1 cellular context compared by ENCODE assay signal in the genomic region with DNA sequence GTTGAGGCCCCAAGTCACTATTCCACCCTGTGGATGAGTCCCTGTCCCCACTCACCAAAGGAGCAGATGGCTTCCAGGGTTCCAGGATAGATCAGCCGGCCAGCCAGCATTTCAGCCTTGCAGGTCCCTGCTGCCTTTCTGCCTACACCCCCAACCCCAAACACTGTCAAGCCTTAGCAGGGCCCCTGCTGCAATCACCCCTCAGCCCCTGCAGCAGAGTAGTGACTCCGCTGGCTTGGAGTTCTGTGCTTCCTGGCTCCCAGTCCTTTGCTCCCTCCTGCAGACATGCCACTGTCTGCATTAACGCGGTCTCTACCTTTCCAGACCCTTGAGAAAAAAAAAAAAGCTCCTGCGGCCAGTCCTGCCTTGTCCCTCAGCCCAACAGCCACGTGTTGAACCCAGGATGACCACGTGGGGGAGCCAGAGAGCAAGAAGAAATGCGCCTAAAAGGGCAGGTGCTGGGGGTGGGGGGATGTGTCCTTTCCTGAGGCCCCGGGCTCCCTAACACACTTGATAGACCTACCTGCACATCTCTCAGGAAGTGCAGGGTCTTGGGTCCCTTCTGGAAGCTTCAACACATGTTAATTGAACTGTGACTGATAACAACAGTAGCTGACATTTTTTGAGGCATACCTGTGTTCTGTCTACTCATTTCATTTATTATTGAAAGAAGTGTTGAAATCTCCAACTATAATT.
A peak's percentile ranks its signal among the peaks of the same experiment; 100 is the strongest.
TF ChIP-seq lines count a peak whose summit lies in the region.

No MANE protein-coding gene starts in this region.

TF ChIP-seq in K562, 482 proteins besides CTCF, POLR2A, EP300 and RAD21 (continued from another document and continues in another):
- TF ChIP-seq, protein P1, sequence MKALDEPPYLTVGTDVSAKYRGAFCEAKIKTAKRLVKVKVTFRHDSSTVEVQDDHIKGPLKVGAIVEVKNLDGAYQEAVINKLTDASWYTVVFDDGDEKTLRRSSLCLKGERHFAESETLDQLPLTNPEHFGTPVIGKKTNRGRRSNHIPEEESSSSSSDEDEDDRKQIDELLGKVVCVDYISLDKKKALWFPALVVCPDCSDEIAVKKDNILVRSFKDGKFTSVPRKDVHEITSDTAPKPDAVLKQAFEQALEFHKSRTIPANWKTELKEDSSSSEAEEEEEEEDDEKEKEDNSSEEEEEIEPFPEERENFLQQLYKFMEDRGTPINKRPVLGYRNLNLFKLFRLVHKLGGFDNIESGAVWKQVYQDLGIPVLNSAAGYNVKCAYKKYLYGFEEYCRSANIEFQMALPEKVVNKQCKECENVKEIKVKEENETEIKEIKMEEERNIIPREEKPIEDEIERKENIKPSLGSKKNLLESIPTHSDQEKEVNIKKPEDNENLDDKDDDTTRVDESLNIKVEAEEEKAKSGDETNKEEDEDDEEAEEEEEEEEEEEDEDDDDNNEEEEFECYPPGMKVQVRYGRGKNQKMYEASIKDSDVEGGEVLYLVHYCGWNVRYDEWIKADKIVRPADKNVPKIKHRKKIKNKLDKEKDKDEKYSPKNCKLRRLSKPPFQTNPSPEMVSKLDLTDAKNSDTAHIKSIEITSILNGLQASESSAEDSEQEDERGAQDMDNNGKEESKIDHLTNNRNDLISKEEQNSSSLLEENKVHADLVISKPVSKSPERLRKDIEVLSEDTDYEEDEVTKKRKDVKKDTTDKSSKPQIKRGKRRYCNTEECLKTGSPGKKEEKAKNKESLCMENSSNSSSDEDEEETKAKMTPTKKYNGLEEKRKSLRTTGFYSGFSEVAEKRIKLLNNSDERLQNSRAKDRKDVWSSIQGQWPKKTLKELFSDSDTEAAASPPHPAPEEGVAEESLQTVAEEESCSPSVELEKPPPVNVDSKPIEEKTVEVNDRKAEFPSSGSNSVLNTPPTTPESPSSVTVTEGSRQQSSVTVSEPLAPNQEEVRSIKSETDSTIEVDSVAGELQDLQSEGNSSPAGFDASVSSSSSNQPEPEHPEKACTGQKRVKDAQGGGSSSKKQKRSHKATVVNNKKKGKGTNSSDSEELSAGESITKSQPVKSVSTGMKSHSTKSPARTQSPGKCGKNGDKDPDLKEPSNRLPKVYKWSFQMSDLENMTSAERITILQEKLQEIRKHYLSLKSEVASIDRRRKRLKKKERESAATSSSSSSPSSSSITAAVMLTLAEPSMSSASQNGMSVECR (CRISPR knock-in tag; IDR thresholded peaks at IDR 0.05) = no peak
- TF ChIP-seq DIDO1 (tag; IDR thresholded peaks at IDR 0.05; ENCODE audit: low read depth) (no peak), POU5F1 (IDR thresholded peaks at IDR 0.05; ENCODE audit: borderline replicate concordance, low read depth, low read length, partially characterized antibody) (no peak), MCM3 (IDR thresholded peaks at IDR 0.05) (no peak), RB1 (IDR thresholded peaks at IDR 0.05; ENCODE audit: low read depth) (peak; percentile 62; the same call in 1 of the 2 replicates), ZNF140 (CRISPR knock-in tag; IDR thresholded peaks at IDR 0.05) (no peak), STAT5A (IDR thresholded peaks at IDR 0.05; ENCODE audit: borderline replicate concordance, low read length) (no peak), TAF7 (tag; IDR thresholded peaks at IDR 0.05) (no peak), ZNF561 (CRISPR knock-in tag; conservative IDR thresholded peaks at IDR 0.05) (no peak), ZNF717 (CRISPR knock-in tag; IDR thresholded peaks at IDR 0.05) (no peak), HLTF (IDR thresholded peaks at IDR 0.05) (no peak), ZFP30 (CRISPR knock-in tag; IDR thresholded peaks at IDR 0.05; ENCODE audit: borderline replicate concordance) (no peak), ZNF586 (CRISPR knock-in tag; conservative IDR thresholded peaks at IDR 0.05) (no peak), ZNF124 (CRISPR knock-in tag; IDR thresholded peaks at IDR 0.05) (no peak), KLF16 (IDR thresholded peaks at IDR 0.05) (peak; percentile 22; the same call in 1 of the 2 replicates), ZNF696 (CRISPR knock-in tag; conservative IDR thresholded peaks at IDR 0.05) (no peak), THRAP3 (IDR thresholded peaks at IDR 0.05; ENCODE audit: borderline replicate concordance) (no peak), SAFB2 (IDR thresholded peaks at IDR 0.05; ENCODE audit: borderline replicate concordance, low read depth, low read length, severe bottlenecking) (no peak), SNIP1 (IDR thresholded peaks at IDR 0.05; ENCODE audit: low read depth) (no peak), FOS (IDR thresholded peaks at IDR 0.05; ENCODE audit: extremely low read depth, insufficient read length) (no peak), TSC22D4 (tag; IDR thresholded peaks at IDR 0.05) (no peak), NFE2L1 (tag; IDR thresholded peaks at IDR 0.05; ENCODE audit: borderline replicate concordance, low read depth) (no peak), ZNF589 (CRISPR knock-in tag; IDR thresholded peaks at IDR 0.05; ENCODE audit: low read depth) (no peak), IRF2 (CRISPR knock-in tag; IDR thresholded peaks at IDR 0.05) (no peak), ZFX (CRISPR knock-in tag; IDR thresholded peaks at IDR 0.05) (no peak), ATF7 (IDR thresholded peaks at IDR 0.05) (no peak), ZNF77 (CRISPR knock-in tag; IDR thresholded peaks at IDR 0.05) (no peak), CREM (IDR thresholded peaks at IDR 0.05; ENCODE audit: low read depth) (peak; percentile 86), HDAC1 (IDR thresholded peaks at IDR 0.05) (no peak), ZNF133 (CRISPR knock-in tag; IDR thresholded peaks at IDR 0.05) (no peak), PHTF2 (CRISPR knock-in tag; IDR thresholded peaks at IDR 0.05) (no peak), MAZ (CRISPR knock-in tag; conservative IDR thresholded peaks at IDR 0.05 in 1 of 2, IDR thresholded peaks at IDR 0.05 in 1 of 2) (peak; percentile 53 to 74), BHLHE40 (IDR thresholded peaks at IDR 0.05; ENCODE audit: low read length) (peak; percentile 51), MEF2A (IDR thresholded peaks at IDR 0.05; ENCODE audit: control insufficient read depth, low read depth, low read length) (no peak)
- TF ChIP-seq, protein P2, sequence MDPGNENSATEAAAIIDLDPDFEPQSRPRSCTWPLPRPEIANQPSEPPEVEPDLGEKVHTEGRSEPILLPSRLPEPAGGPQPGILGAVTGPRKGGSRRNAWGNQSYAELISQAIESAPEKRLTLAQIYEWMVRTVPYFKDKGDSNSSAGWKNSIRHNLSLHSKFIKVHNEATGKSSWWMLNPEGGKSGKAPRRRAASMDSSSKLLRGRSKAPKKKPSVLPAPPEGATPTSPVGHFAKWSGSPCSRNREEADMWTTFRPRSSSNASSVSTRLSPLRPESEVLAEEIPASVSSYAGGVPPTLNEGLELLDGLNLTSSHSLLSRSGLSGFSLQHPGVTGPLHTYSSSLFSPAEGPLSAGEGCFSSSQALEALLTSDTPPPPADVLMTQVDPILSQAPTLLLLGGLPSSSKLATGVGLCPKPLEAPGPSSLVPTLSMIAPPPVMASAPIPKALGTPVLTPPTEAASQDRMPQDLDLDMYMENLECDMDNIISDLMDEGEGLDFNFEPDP (CRISPR knock-in tag; IDR thresholded peaks at IDR 0.05) = no peak
- TF ChIP-seq, protein P3, sequence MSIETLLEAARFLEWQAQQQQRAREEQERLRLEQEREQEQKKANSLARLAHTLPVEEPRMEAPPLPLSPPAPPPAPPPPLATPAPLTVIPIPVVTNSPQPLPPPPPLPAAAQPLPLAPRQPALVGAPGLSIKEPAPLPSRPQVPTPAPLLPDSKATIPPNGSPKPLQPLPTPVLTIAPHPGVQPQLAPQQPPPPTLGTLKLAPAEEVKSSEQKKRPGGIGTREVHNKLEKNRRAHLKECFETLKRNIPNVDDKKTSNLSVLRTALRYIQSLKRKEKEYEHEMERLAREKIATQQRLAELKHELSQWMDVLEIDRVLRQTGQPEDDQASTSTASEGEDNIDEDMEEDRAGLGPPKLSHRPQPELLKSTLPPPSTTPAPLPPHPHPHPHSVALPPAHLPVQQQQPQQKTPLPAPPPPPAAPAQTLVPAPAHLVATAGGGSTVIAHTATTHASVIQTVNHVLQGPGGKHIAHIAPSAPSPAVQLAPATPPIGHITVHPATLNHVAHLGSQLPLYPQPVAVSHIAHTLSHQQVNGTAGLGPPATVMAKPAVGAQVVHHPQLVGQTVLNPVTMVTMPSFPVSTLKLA (conservative IDR thresholded peaks at IDR 0.05) = peak; percentile 85 to 91
- TF ChIP-seq, protein P4, sequence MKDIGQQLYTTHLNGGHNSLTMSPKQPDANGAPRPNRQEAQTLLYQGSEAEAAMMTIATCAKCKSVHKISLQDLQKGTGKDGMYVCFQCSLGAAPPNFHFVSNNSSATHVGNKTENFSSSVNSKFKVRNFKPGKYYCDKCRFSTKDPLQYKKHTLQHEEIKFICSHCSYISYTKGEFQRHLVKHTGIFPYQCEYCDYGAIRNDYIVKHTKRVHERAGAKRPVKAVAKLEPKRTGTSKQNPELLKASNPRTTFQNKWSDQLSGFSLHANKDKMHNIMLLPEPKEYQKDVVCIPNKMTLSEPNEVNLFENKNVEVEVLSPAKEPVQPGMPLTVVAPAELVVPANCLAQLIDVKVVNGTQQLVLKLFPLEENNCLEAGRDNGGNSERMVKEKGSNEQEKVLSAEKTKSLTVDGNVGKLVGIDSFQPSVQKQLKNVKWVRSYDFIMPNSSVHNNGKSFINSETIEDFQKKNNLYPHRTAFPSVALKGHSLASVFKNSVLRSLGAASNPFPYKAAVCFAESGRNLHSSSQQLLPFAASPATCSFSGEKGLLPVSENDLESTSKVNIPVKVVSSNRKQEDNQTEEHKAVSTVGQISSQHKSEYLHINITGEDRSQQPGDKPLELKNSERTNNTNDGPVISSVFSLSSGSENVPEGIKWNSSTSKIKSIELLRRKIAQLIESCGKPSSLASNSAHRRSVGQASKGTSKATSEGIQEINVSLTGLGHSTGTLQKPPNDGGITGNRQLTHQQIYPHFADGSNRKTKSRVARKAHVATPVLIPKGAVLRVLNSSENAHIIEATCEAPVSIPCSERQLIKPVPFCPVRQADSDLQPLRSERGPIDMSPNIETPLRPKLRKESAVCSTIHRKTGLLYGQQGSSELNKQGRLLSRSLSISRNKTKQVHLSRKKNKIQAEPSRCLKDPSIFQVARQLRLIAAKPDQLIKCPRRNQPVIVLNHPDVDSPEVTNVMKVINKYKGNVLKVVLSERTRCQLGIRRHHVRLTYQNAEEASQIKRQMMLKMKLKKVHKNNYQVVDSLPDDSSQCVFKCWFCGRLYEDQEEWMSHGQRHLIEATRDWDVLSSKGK (CRISPR knock-in tag; IDR thresholded peaks at IDR 0.05) = no peak
- TF ChIP-seq, protein P5, sequence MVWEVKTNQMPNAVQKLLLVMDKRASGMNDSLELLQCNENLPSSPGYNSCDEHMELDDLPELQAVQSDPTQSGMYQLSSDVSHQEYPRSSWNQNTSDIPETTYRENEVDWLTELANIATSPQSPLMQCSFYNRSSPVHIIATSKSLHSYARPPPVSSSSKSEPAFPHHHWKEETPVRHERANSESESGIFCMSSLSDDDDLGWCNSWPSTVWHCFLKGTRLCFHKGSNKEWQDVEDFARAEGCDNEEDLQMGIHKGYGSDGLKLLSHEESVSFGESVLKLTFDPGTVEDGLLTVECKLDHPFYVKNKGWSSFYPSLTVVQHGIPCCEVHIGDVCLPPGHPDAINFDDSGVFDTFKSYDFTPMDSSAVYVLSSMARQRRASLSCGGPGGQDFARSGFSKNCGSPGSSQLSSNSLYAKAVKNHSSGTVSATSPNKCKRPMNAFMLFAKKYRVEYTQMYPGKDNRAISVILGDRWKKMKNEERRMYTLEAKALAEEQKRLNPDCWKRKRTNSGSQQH (CRISPR knock-in tag; IDR thresholded peaks at IDR 0.05) = no peak
- TF ChIP-seq, protein P6, sequence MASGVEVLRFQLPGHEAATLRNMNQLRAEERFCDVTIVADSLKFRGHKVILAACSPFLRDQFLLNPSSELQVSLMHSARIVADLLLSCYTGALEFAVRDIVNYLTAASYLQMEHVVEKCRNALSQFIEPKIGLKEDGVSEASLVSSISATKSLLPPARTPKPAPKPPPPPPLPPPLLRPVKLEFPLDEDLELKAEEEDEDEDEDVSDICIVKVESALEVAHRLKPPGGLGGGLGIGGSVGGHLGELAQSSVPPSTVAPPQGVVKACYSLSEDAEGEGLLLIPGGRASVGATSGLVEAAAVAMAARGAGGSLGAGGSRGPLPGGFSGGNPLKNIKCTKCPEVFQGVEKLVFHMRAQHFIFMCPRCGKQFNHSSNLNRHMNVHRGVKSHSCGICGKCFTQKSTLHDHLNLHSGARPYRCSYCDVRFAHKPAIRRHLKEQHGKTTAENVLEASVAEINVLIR (CRISPR knock-in tag; IDR thresholded peaks at IDR 0.05) = no peak
- TF ChIP-seq, protein P7, sequence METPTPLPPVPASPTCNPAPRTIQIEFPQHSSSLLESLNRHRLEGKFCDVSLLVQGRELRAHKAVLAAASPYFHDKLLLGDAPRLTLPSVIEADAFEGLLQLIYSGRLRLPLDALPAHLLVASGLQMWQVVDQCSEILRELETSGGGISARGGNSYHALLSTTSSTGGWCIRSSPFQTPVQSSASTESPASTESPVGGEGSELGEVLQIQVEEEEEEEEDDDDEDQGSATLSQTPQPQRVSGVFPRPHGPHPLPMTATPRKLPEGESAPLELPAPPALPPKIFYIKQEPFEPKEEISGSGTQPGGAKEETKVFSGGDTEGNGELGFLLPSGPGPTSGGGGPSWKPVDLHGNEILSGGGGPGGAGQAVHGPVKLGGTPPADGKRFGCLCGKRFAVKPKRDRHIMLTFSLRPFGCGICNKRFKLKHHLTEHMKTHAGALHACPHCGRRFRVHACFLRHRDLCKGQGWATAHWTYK (CRISPR knock-in tag; IDR thresholded peaks at IDR 0.05) = 0 out of 2 replicates have a peak, but pooled peaks have one; percentile 39
- TF ChIP-seq, protein P8, sequence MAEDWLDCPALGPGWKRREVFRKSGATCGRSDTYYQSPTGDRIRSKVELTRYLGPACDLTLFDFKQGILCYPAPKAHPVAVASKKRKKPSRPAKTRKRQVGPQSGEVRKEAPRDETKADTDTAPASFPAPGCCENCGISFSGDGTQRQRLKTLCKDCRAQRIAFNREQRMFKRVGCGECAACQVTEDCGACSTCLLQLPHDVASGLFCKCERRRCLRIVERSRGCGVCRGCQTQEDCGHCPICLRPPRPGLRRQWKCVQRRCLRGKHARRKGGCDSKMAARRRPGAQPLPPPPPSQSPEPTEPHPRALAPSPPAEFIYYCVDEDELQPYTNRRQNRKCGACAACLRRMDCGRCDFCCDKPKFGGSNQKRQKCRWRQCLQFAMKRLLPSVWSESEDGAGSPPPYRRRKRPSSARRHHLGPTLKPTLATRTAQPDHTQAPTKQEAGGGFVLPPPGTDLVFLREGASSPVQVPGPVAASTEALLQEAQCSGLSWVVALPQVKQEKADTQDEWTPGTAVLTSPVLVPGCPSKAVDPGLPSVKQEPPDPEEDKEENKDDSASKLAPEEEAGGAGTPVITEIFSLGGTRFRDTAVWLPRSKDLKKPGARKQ (CRISPR knock-in tag; IDR thresholded peaks at IDR 0.05) = no peak
- TF ChIP-seq, protein P9, sequence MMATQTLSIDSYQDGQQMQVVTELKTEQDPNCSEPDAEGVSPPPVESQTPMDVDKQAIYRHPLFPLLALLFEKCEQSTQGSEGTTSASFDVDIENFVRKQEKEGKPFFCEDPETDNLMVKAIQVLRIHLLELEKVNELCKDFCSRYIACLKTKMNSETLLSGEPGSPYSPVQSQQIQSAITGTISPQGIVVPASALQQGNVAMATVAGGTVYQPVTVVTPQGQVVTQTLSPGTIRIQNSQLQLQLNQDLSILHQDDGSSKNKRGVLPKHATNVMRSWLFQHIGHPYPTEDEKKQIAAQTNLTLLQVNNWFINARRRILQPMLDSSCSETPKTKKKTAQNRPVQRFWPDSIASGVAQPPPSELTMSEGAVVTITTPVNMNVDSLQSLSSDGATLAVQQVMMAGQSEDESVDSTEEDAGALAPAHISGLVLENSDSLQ (IDR thresholded peaks at IDR 0.05) = no peak
